ENCODE assay signal across 17 cellular contexts in the genomic region with DNA sequence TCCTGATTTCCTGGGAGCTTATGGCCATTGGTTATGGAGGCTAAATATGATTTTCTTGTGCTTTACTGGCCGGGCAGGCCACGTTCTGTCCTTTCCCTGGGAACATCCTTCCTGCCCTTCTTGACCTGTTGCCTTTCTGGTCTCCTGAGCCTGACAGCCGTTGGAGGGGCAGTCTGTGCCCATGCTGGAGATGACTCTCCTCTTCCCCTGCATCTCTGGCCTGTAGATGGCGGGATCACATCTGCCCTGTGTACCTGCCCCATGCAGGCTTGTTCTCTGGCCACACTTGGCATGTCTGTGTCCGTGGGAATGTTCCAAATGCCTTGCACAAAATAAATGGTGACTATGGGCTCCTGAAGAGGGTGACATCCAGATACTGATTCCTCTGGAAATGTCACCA.
A peak's percentile ranks its signal among the peaks of the same experiment; 100 is the strongest.
DNase-seq lines count a peak whose midpoint lies in the region; ATAC-seq, FAIRE-seq and TF ChIP-seq lines count a peak whose summit lies in the region.
"Had no signal": no experiment of that assay in that cellular context is flagged by ENCODE, and none has a peak within 500 bp of the region (broad histone marks: within the 10 kb centered on the region; RNA-seq: fewer than 3 reads in every experiment).

No MANE protein-coding gene starts in this region.

- H3K9me3 ChIP-seq in HepG2 (ENCODE audit: low read length): no peaks in the 10 kb centered on the region
- H3K9me3 ChIP-seq in right lobe of liver: no peaks in the 10 kb centered on the region
- no peaks in the 10 kb centered on the region for H3K9me3 ChIP-seq in endodermal cell (ENCODE audit: control insufficient read depth, low read length)
- H3K9me3 ChIP-seq: BLaER1 treated with 17β-estradiol and CSF1 and Interleukin-3, amounts not matched to agents 10 nM and 100 nM; HAP-1 had no signal

- POLR2A ChIA-PET in HepG2 (lab: Yijun Ruan, JAX): no interaction called here

- peaks cover 30% of the 10 kb centered on the region for H3K4me1 ChIP-seq in HepG2 (ENCODE audit: insufficient read depth, low read length)
- no peaks in the 10 kb centered on the region for H3K4me1 ChIP-seq in right lobe of liver
- H3K4me1 ChIP-seq in endodermal cell (ENCODE audit: control insufficient read depth, insufficient read depth, low read length): no peaks in the 10 kb centered on the region
- H3K4me1 ChIP-seq: HAP-1 had no signal

- TF ChIP-seq EP300 in HepG2 (IDR thresholded peaks at IDR 0.05; ENCODE audit: low read depth in 2 of 2, low read length in 2 of 2) (no peak), HepG2 (CRISPR knock-in tag; IDR thresholded peaks at IDR 0.05; ENCODE audit: borderline replicate concordance) (no peak)

- in situ Hi-C loops in HepG2 (cut with HindIII; ENCODE audit: extremely low pct_ligation_motif_present, low pct_unique_long_range_greater_than_20kb): no loop called here

- peaks cover 8% of the 10 kb centered on the region for H3K4me1 Mint-ChIP-seq in endodermal cell
- H3K4me1 Mint-ChIP-seq: GM23338 had no signal

- no peak overlapping the region for H3K4me2 ChIP-seq in HepG2 (ENCODE audit: low read depth, low read length)
- H3K4me2 ChIP-seq: GM23338 had no signal

- H3K9ac ChIP-seq in HepG2 (ENCODE audit: insufficient read depth, low read depth, low read length) (no peak overlapping the region), endodermal cell (ENCODE audit: extremely low read depth, low read length, poor library complexity, severe bottlenecking) (no peak overlapping the region)

- H3K27me3 Mint-ChIP-seq in endodermal cell (ENCODE audit: insufficient read depth): peaks cover 7% of the 10 kb centered on the region
- H3K27me3 Mint-ChIP-seq: CD4-positive, CD25-positive, alpha-beta regulatory T cell had no signal

- H3K4me3 ChIP-seq in HepG2 (replicated peaks in 1 of 3; ENCODE audit: insufficient read depth in 1 of 3, low read depth in 2 of 3, low read length in 3 of 3) (no peak overlapping the region), right lobe of liver (no peak overlapping the region), endodermal cell (ENCODE audit: low read length) (no peak overlapping the region)
- H3K4me3 ChIP-seq: BLaER1 treated with 17β-estradiol and CSF1 and Interleukin-3, amounts not matched to agents 10 nM and 100 nM; GM23338; HAP-1 had no signal

- CTCF ChIA-PET in HepG2 (lab: Yijun Ruan, JAX; ENCODE audit: low intra/inter-chr PET ratio, low total read pairs): no interaction called here

- TF ChIP-seq CTCF in HepG2 (CRISPR knock-in tag; IDR thresholded peaks at IDR 0.05) (no peak), right lobe of liver (IDR thresholded peaks at IDR 0.05) (no peak), endodermal cell (conservative IDR thresholded peaks at IDR 0.05) (no peak)

- H4K20me1 ChIP-seq in HepG2 (ENCODE audit: insufficient read depth, low read length): no peaks in the 10 kb centered on the region
- H4K20me1 ChIP-seq: BLaER1 treated with 17β-estradiol and CSF1 and Interleukin-3, amounts not matched to agents 10 nM and 100 nM had no signal

- no peak for FAIRE-seq in HepG2 (lab: Jason Lieb, UNC)

- H3K36me3 ChIP-seq in HepG2 (replicated peaks in 1 of 2; ENCODE audit: control insufficient read depth in 1 of 2, insufficient read depth in 2 of 2, low read length in 2 of 2): no peaks in the 10 kb centered on the region
- H3K36me3 ChIP-seq in right lobe of liver: no peaks in the 10 kb centered on the region
- no peaks in the 10 kb centered on the region for H3K36me3 ChIP-seq in endodermal cell (ENCODE audit: control insufficient read depth, insufficient read depth, low read length)
- H3K36me3 ChIP-seq: BLaER1 treated with 17β-estradiol and CSF1 and Interleukin-3, amounts not matched to agents 10 nM and 100 nM; HAP-1 had no signal

- no TSS peak for BruUV-seq in HepG2 (replicated peaks; lab: Mats Ljungman, UMichigan)

- H2AFZ ChIP-seq in HepG2 (ENCODE audit: low read length): no peak overlapping the region
- H2AFZ ChIP-seq: GM23338 had no signal

- no peaks in the 10 kb centered on the region for H3K9me3 Mint-ChIP-seq in endodermal cell

- DNase-seq in HepG2 (ENCODE audit: low spot score): no peak
- DNase-seq in right lobe of liver: no peak
- DNase-seq in endodermal cell: peak; percentile 24
- peak; percentile 24 for DNase-seq in posterior vena cava (ENCODE audit: low spot score)
- DNase-seq: 8988T; ACHN; CD4-positive, CD25-positive, alpha-beta regulatory T cell; DMS 273 treated with DMSO at 0.1 percent for 48 hours; HFFc6; IMR-90; KBM-7 had no signal

- H3K27me3 ChIP-seq in HepG2 (ENCODE audit: control insufficient read depth in 1 of 2, insufficient read depth in 2 of 2, low read length in 2 of 2) (peaks cover 3 to 60% of the 10 kb centered on the region in 2 experiments; a peak in 3 of 5 replicates), right lobe of liver (no peaks in the 10 kb centered on the region), endodermal cell (ENCODE audit: control insufficient read depth, insufficient read depth, low read length, poor library complexity, severe bottlenecking) (no peaks in the 10 kb centered on the region)

- 5% methylated on average over 4 of the region's 5 CpGs for WGBS in HepG2 (ENCODE audit: low lambda C conversion rate)
- WGBS in right lobe of liver (ENCODE audit: insufficient coverage, low coverage, low lambda C conversion rate, missing lambda C conversion rate): 55% methylated on average over 4 of the region's 5 CpGs
- WGBS in endodermal cell (ENCODE audit: insufficient coverage in 1 of 2, insufficient read length in 1 of 2), 2 experiments: 65 to 77% methylated on average over 3 to 5 of the region's 5 CpGs

- intact Hi-C loops in HepG2 (cut with micrococcal nuclease; ENCODE audit: unreplicated experiment) (no loop called here), right lobe of liver (cut with DNase I) (no loop called here), posterior vena cava (cut with DNase I) (no loop called here)

- H3K36me3 Mint-ChIP-seq in endodermal cell (ENCODE audit: low read depth): no peaks in the 10 kb centered on the region
- H3K36me3 Mint-ChIP-seq: CD4-positive, CD25-positive, alpha-beta regulatory T cell had no signal

- H3K27ac Mint-ChIP-seq in endodermal cell: no peak overlapping the region
- H3K27ac Mint-ChIP-seq: CD4-positive, CD25-positive, alpha-beta regulatory T cell; GM23338; HFFc6 had no signal

- no peaks in the 10 kb centered on the region for H3K79me2 ChIP-seq in HepG2 (ENCODE audit: insufficient read depth, low read length)

- H3K4me3 Mint-ChIP-seq in endodermal cell: no peak overlapping the region
- H3K4me3 Mint-ChIP-seq: CD4-positive, CD25-positive, alpha-beta regulatory T cell; GM23338; HFFc6 had no signal

- H3K27ac ChIP-seq in HepG2 (ENCODE audit: extremely low read length, insufficient read depth, low read length) (no peak overlapping the region), right lobe of liver (peak overlapping the region in 1 of 3 donors; percentile 2), endodermal cell (ENCODE audit: low read depth, low read length) (no peak overlapping the region)

- ATAC-seq in HepG2: peak; percentile 13; the same call in 1 of the 3 replicates
- ATAC-seq in right lobe of liver: no peak
- ATAC-seq in HG02798 (IDR thresholded peaks at IDR 0.05; ENCODE audit: poor library complexity, unreplicated experiment): no peak
- ATAC-seq in GM18520 (IDR thresholded peaks at IDR 0.05; ENCODE audit: unreplicated experiment): no peak
- ATAC-seq in GM21367 (IDR thresholded peaks at IDR 0.05; ENCODE audit: unreplicated experiment): no peak

- TF ChIP-seq POLR2A in HepG2 (IDR thresholded peaks at IDR 0.05; ENCODE audit: insufficient read depth in 1 of 2, low read depth in 2 of 2, low read length in 2 of 2) (no peak), right lobe of liver (IDR thresholded peaks at IDR 0.05) (no peak)

- no peak for TF ChIP-seq RAD21 in HepG2 (CRISPR knock-in tag; IDR thresholded peaks at IDR 0.05)

TF ChIP-seq in HepG2, 621 proteins besides CTCF, POLR2A, EP300 and RAD21 (continues in another document):
- TF ChIP-seq NCOA2 (CRISPR knock-in tag; IDR thresholded peaks at IDR 0.05) (no peak), HHEX (CRISPR knock-in tag; IDR thresholded peaks at IDR 0.05) (no peak)
- TF ChIP-seq, protein P1, sequence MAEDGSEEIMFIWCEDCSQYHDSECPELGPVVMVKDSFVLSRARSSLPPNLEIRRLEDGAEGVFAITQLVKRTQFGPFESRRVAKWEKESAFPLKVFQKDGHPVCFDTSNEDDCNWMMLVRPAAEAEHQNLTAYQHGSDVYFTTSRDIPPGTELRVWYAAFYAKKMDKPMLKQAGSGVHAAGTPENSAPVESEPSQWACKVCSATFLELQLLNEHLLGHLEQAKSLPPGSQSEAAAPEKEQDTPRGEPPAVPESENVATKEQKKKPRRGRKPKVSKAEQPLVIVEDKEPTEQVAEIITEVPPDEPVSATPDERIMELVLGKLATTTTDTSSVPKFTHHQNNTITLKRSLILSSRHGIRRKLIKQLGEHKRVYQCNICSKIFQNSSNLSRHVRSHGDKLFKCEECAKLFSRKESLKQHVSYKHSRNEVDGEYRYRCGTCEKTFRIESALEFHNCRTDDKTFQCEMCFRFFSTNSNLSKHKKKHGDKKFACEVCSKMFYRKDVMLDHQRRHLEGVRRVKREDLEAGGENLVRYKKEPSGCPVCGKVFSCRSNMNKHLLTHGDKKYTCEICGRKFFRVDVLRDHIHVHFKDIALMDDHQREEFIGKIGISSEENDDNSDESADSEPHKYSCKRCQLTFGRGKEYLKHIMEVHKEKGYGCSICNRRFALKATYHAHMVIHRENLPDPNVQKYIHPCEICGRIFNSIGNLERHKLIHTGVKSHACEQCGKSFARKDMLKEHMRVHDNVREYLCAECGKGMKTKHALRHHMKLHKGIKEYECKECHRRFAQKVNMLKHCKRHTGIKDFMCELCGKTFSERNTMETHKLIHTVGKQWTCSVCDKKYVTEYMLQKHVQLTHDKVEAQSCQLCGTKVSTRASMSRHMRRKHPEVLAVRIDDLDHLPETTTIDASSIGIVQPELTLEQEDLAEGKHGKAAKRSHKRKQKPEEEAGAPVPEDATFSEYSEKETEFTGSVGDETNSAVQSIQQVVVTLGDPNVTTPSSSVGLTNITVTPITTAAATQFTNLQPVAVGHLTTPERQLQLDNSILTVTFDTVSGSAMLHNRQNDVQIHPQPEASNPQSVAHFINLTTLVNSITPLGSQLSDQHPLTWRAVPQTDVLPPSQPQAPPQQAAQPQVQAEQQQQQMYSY (CRISPR knock-in tag; IDR thresholded peaks at IDR 0.05): no peak

Comparison
In these comparisons a context has a peak if more than half of its experiments do, and no peak if none do; other contexts are left out.
1. DNase-seq: peak in endodermal cell (single experiment) and posterior vena cava (single experiment); none in HepG2 (single experiment) and right lobe of liver (0 of 3).